Comparison of ENCODE assay signal across 13 cellular contexts in genomic region chr11:100823360-100823759, GRCh38.
DNase-seq lines count a peak whose midpoint lies in the region; ATAC-seq, FAIRE-seq and TF ChIP-seq lines count a peak whose summit lies in the region.
"Had no signal": no experiment of that assay in that cellular context is flagged by ENCODE, and none has a peak within 500 bp of the region (broad histone marks: within the 10 kb centered on the region; RNA-seq: fewer than 3 reads in every experiment).

No MANE protein-coding gene starts in this region.

- H3K4me2 ChIP-seq in neural progenitor cell = peak overlapping the region; percentile 43

- H3K4me1 ChIP-seq in right atrium auricular region (peaks cover 0 to 15% of the 10 kb centered on the region in 2 donors), neural progenitor cell (peaks cover 65% of the 10 kb centered on the region)

- no peak overlapping the region for H3K27ac Mint-ChIP-seq in neural progenitor cell
- H3K27ac Mint-ChIP-seq: natural killer cell had no signal

- POLR2A ChIA-PET in RWPE1 (lab: Yijun Ruan, JAX; ENCODE audit: low non-redundant PET) = no interaction called here

- no peak overlapping the region for H3K9ac ChIP-seq in neural progenitor cell

- H3K36me3 ChIP-seq in right atrium auricular region (no peaks in the 10 kb centered on the region), neural progenitor cell (no peaks in the 10 kb centered on the region)
- H3K36me3 ChIP-seq: spleen had no signal

- H4K20me1 ChIP-seq in neural progenitor cell (ENCODE audit: low read depth) = peaks cover 3% of the 10 kb centered on the region

- peaks cover 45% of the 10 kb centered on the region for H3K4me1 Mint-ChIP-seq in neural progenitor cell
- no peaks in the 10 kb centered on the region for H3K4me1 Mint-ChIP-seq in activated T-cell treated with anti-CD3 and anti-CD28 coated beads, Interleukin-2, amount 50 U/mL, for 4 hours (ENCODE audit: low read depth)

- peaks cover 31% of the 10 kb centered on the region for H3F3A ChIP-seq in neural progenitor cell (ENCODE audit: low read depth)

- CTCF ChIA-PET in RWPE1 (lab: Yijun Ruan, JAX) = no interaction called here

- H3K27me3 ChIP-seq in right atrium auricular region (no peaks in the 10 kb centered on the region), neural progenitor cell (no peaks in the 10 kb centered on the region)
- H3K27me3 ChIP-seq: spleen had no signal

- TF ChIP-seq CTCF in right atrium auricular region (IDR thresholded peaks at IDR 0.05) (no peak), neural progenitor cell (IDR thresholded peaks at IDR 0.05) (no peak), RWPE1 (conservative IDR thresholded peaks at IDR 0.05; ENCODE audit: low read depth) (no peak)

- H3K27me3 Mint-ChIP-seq in neural progenitor cell (ENCODE audit: insufficient read depth, low read depth) = peaks cover 3% of the 10 kb centered on the region
- no peaks in the 10 kb centered on the region for H3K27me3 Mint-ChIP-seq in activated T-cell treated with anti-CD3 and anti-CD28 coated beads, Interleukin-2, amount 50 U/mL, for 4 hours (ENCODE audit: low read depth)

- H3K36me3 Mint-ChIP-seq in neural progenitor cell = no peaks in the 10 kb centered on the region
- H3K36me3 Mint-ChIP-seq in activated T-cell treated with anti-CD3 and anti-CD28 coated beads, Interleukin-2, amount 50 U/mL, for 4 hours (ENCODE audit: insufficient read depth) = no peaks in the 10 kb centered on the region
- H3K36me3 Mint-ChIP-seq: natural killer cell had no signal

- H3K9me3 ChIP-seq in right atrium auricular region (no peaks in the 10 kb centered on the region), neural progenitor cell (ENCODE audit: low read depth) (no peaks in the 10 kb centered on the region)
- H3K9me3 ChIP-seq: spleen had no signal

- ATAC-seq in Right ventricle myocardium superior (ENCODE audit: poor library complexity) (peak; percentile 80), HG02884 (IDR thresholded peaks at IDR 0.05; ENCODE audit: unreplicated experiment) (no peak)
- ATAC-seq in activated T-cell treated with anti-CD3 and anti-CD28 coated beads, Interleukin-2, amount 50 U/mL, for 4 hours = no peak
- ATAC-seq: natural killer cell had no signal

- H3K9me3 Mint-ChIP-seq in neural progenitor cell = no peaks in the 10 kb centered on the region
- H3K9me3 Mint-ChIP-seq in activated T-cell treated with anti-CD3 and anti-CD28 coated beads, Interleukin-2, amount 50 U/mL, for 4 hours = no peaks in the 10 kb centered on the region
- H3K9me3 Mint-ChIP-seq: natural killer cell had no signal

- H3K79me2 ChIP-seq in neural progenitor cell (ENCODE audit: low read depth) = no peaks in the 10 kb centered on the region

- H3K4me3 ChIP-seq in right atrium auricular region = no peak overlapping the region
- H3K4me3 ChIP-seq in neural progenitor cell = no peak overlapping the region
- H3K4me3 ChIP-seq: spleen had no signal

- DNase-seq in Right ventricle myocardium superior (no peak), right atrium auricular region (ENCODE audit: low spot score) (no peak), neural progenitor cell (ENCODE audit: low spot score) (no peak), mucosa of gallbladder (ENCODE audit: low spot score) (no peak), RWPE1 (ENCODE audit: low spot score) (no peak)
- no peak for DNase-seq in activated T-cell treated with anti-CD3 and anti-CD28 coated beads, Interleukin-2, amount 50 U/mL, for 4 hours
- DNase-seq: DMS153, natural killer cell, NCI-H526, spleen, T1000 had no signal

- no peak overlapping the region for H3K4me3 Mint-ChIP-seq in neural progenitor cell
- no peak overlapping the region for H3K4me3 Mint-ChIP-seq in activated T-cell treated with anti-CD3 and anti-CD28 coated beads, Interleukin-2, amount 50 U/mL, for 4 hours
- H3K4me3 Mint-ChIP-seq: natural killer cell had no signal

- intact Hi-C loops in Right ventricle myocardium superior (cut with DNase I) = no loop called here

- H2AFZ ChIP-seq in neural progenitor cell (replicated peaks) = no peak overlapping the region

- H3K27ac ChIP-seq in right atrium auricular region (no peak overlapping the region), neural progenitor cell (peak overlapping the region; percentile 38), RWPE1 (no peak overlapping the region)
- H3K27ac ChIP-seq: spleen had no signal

- peak; percentile 89 for FAIRE-seq in endometrium (lab: Jason Lieb, UNC)
